1 cellular context compared by ENCODE assay signal in the genomic region with DNA sequence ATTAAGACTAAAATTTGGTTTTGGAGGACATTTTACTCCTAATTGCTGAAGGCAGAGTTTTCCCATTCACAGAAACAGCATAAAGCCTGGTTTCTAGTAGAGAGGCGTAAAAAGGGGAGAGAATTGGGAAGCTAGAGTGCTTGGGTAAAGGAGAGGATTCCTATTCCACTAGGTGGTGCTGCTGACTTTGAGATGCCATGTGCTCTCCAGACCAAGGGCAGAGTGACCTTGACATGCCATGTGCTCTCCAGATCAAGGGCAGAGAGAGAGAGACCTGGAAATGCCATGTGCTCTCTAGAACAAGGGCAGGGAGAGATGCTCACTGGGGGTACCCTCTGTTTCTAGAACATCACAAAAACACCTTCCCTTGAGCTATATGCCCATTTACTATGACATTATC.
TF ChIP-seq lines count a peak whose summit lies in the region.

No MANE protein-coding gene starts in this region.

TF ChIP-seq in GM12878, 131 proteins besides CTCF, POLR2A, EP300 and RAD21:
- peak; percentile 52; the same call in 1 of the 2 replicates for TF ChIP-seq ESRRA (IDR thresholded peaks at IDR 0.05; ENCODE audit: low read length)
- TF ChIP-seq FOXK2 (IDR thresholded peaks at IDR 0.05), result no peak
- no peak for TF ChIP-seq KDM1A (IDR thresholded peaks at IDR 0.05; ENCODE audit: borderline replicate concordance)
- TF ChIP-seq, protein P1, sequence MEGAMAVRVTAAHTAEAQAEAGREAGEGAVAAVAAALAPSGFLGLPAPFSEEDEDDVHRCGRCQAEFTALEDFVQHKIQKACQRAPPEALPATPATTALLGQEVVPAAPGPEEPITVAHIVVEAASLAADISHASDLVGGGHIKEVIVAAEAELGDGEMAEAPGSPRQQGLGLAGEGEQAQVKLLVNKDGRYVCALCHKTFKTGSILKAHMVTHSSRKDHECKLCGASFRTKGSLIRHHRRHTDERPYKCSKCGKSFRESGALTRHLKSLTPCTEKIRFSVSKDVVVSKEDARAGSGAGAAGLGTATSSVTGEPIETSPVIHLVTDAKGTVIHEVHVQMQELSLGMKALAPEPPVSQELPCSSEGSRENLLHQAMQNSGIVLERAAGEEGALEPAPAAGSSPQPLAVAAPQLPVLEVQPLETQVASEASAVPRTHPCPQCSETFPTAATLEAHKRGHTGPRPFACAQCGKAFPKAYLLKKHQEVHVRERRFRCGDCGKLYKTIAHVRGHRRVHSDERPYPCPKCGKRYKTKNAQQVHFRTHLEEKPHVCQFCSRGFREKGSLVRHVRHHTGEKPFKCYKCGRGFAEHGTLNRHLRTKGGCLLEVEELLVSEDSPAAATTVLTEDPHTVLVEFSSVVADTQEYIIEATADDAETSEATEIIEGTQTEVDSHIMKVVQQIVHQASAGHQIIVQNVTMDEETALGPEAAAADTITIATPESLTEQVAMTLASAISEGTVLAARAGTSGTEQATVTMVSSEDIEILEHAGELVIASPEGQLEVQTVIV (IDR thresholded peaks at IDR 0.05; ENCODE audit: borderline replicate concordance, partially characterized antibody), result no peak
- TF ChIP-seq JUND (IDR thresholded peaks at IDR 0.05; ENCODE audit: low read depth, low read length), result no peak
- TF ChIP-seq RBBP5 (conservative IDR thresholded peaks at IDR 0.05), result no peak
TF ChIP-seq in GM12878: peak in this region for 1.
